8 cellular contexts compared by ENCODE assay signal in genomic region chr4:40301592-40301991, GRCh38. TPM values are rescaled to one million over a fixed set of nuclear protein-coding genes. Genes with fewer than 3 reads are reported as not detected.
A peak's percentile ranks its signal among the peaks of the same experiment; 100 is the strongest.
DNase-seq lines count a peak whose midpoint lies in the region; ATAC-seq and TF ChIP-seq lines count a peak whose summit lies in the region.

No MANE protein-coding gene starts in this region.

- H3K36me3 ChIP-seq in parathyroid adenoma (ENCODE audit: control insufficient read depth, insufficient read depth, low read length) = no peaks in the 10 kb centered on the region
- no peaks in the 10 kb centered on the region for H3K36me3 ChIP-seq in vagina
- no peaks in the 10 kb centered on the region for H3K36me3 ChIP-seq in heart left ventricle

- ATAC-seq in HG03060 (IDR thresholded peaks at IDR 0.05; ENCODE audit: low read depth, unreplicated experiment) = peak; percentile 31
- no peak for ATAC-seq in heart left ventricle

- no peak overlapping the region for H3K4me3 Mint-ChIP-seq in nephron progenitor cell

- H3K9me3 ChIP-seq in parathyroid adenoma (ENCODE audit: control insufficient read depth, low read length) = no peaks in the 10 kb centered on the region
- no peaks in the 10 kb centered on the region for H3K9me3 ChIP-seq in vagina
- peaks cover 0 to 8% (median 0%) of the 10 kb centered on the region in 12 donors for H3K9me3 ChIP-seq in heart left ventricle

- H3K27ac ChIP-seq in parathyroid adenoma = no peak overlapping the region
- H3K27ac ChIP-seq in vagina = no peak overlapping the region
- H3K27ac ChIP-seq in heart left ventricle = peak overlapping the region in 1 of 12 donors; percentile 72

- no peaks in the 10 kb centered on the region for H3K27me3 ChIP-seq in parathyroid adenoma (ENCODE audit: control insufficient read depth, insufficient read depth, low read length)
- no peaks in the 10 kb centered on the region for H3K27me3 ChIP-seq in vagina
- peaks cover 0 to 21% (median 0%) of the 10 kb centered on the region in 9 donors for H3K27me3 ChIP-seq in heart left ventricle

- H3K4me3 ChIP-seq in parathyroid adenoma (ENCODE audit: low read depth, low read length) = no peak overlapping the region
- H3K4me3 ChIP-seq in vagina = no peak overlapping the region
- no peak overlapping the region for H3K4me3 ChIP-seq in heart left ventricle

- peak overlapping the region; percentile 69 for H2AFZ ChIP-seq in parathyroid adenoma

- TF ChIP-seq CTCF in parathyroid adenoma (IDR thresholded peaks at IDR 0.05) = no peak
- TF ChIP-seq CTCF in vagina (IDR thresholded peaks at IDR 0.05) = no peak
- no peak for TF ChIP-seq CTCF in nephron progenitor cell (IDR thresholded peaks at IDR 0.05)
- TF ChIP-seq CTCF in heart left ventricle (IDR thresholded peaks at IDR 0.05) = no peak

- no peak overlapping the region for H3K4me2 ChIP-seq in parathyroid adenoma (ENCODE audit: low read length)

- H3K9me3 Mint-ChIP-seq in nephron progenitor cell = peaks cover 21% of the 10 kb centered on the region

- H3K4me1 ChIP-seq in parathyroid adenoma (peaks cover 2% of the 10 kb centered on the region), vagina (no peaks in the 10 kb centered on the region), heart left ventricle (peaks cover 0 to 27% (median 0%) of the 10 kb centered on the region in 12 donors)

- H3K27ac Mint-ChIP-seq in nephron progenitor cell = no peak overlapping the region

- H3K9ac ChIP-seq in parathyroid adenoma = no peak overlapping the region

- H3K4me1 Mint-ChIP-seq in nephron progenitor cell = peaks cover 16% of the 10 kb centered on the region

- TF ChIP-seq POLR2A in vagina (IDR thresholded peaks at IDR 0.05) (no peak), heart left ventricle (IDR thresholded peaks at IDR 0.05) (no peak)

- peaks cover 4% of the 10 kb centered on the region for H3K27me3 Mint-ChIP-seq in nephron progenitor cell (ENCODE audit: low read depth, poor library complexity)

- H3K36me3 Mint-ChIP-seq in nephron progenitor cell (ENCODE audit: low read depth) = peaks cover 9% of the 10 kb centered on the region

- DNase-seq in GM19238 (ENCODE audit: insufficient read length, low spot score) = peak; percentile 30
- peak; percentile 66 for DNase-seq in activated CD4-positive, alpha-beta T cell treated with anti-CD3 and anti-CD28 coated beads, Interleukin-2, amount 50 U/mL, for 1 hour
- DNase-seq in vagina (ENCODE audit: extremely low spot score in 2 of 2) = no peak
- no peak for DNase-seq in nephron progenitor cell
- DNase-seq in C1 segment of cervical spinal cord (lab: John Stamatoyannopoulos, UW) = no peak
- DNase-seq in heart left ventricle = no peak

- WGBS in heart left ventricle, 4 donors = 73 to 81% (median 76%) methylated on average over 7 of the region's 7 CpGs

- intact Hi-C loops in vagina (cut with DNase I) (no loop called here), heart left ventricle (cut with DNase I) (loop anchor here in 2 of 10 donors (10.0 kb wide), 2 partner anchors 57 to 247 kb away; partner anchors contain the start of gene N4BP2 (in 1 of the 2))

- H3K79me2 ChIP-seq in parathyroid adenoma = no peaks in the 10 kb centered on the region

RNA-seq across cellular contexts. Expression of gene CHRNA9, which starts 33.5 kb away (rescaled TPM):
- not detected for total RNA-seq in vagina
- total RNA-seq in heart left ventricle = not detected
- not detected for polyA plus RNA-seq in heart left ventricle

Comparison
In these comparisons a context has a peak if more than half of its experiments do, and no peak if none do; other contexts are left out.
1. DNase-seq: peak in GM19238 (single experiment) and activated CD4-positive, alpha-beta T cell treated with anti-CD3 and anti-CD28 coated beads, Interleukin-2, amount 50 U/mL, for 1 hour (single experiment); none in vagina (0 of 2), nephron progenitor cell (single experiment), C1 segment of cervical spinal cord (0 of 14) and heart left ventricle (0 of 5).